Comparison of ENCODE assay signal across 26 cellular contexts in the genomic region with DNA sequence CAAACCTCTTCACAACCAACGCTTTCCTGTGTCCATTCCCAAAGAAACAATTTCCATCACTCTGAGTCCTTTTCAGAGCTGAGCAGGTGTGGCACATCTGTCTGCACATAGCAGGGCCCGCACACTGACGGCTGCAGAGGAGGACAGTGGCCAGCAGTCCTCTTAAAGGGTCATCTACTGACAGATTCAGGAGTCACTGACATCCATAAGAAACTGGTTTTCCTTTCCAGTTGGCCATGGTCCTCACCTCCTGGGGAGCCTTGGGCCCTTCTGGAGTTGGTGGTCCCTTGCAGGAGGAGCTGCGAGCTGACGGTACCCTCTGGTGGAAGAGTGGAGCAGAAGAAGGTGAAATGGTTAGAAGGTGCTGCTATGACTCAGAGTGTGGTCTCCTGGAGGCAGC.
DNase-seq lines count a peak whose midpoint lies in the region; ATAC-seq and TF ChIP-seq lines count a peak whose summit lies in the region.
"Had no signal": no experiment of that assay in that cellular context is flagged by ENCODE, and none has a peak within 500 bp of the region (broad histone marks: within the 10 kb centered on the region; RNA-seq: fewer than 3 reads in every experiment).

No MANE protein-coding gene starts in this region.

- H2BK120ac ChIP-seq in neuronal stem cell (ENCODE audit: low read depth, low read length): no peak overlapping the region

- intact Hi-C loops in activated CD8-positive, alpha-beta T cell treated with anti-CD3 and anti-CD28 coated beads for 36 hours (cut with micrococcal nuclease): no loop called here

- H3K9me3 ChIP-seq in endodermal cell (ENCODE audit: control insufficient read depth, low read length) (no peaks in the 10 kb centered on the region), neuronal stem cell (replicated peaks in 1 of 2; ENCODE audit: control insufficient read depth in 2 of 2, insufficient read depth in 1 of 2, low read depth in 1 of 2, low read length in 2 of 2) (no peaks in the 10 kb centered on the region), HAP-1 (no peaks in the 10 kb centered on the region)
- H3K9me3 ChIP-seq: Peyer's patch, SJCRH30 had no signal

- no peaks in the 10 kb centered on the region for H3K27me3 ChIP-seq in endodermal cell (ENCODE audit: control insufficient read depth, insufficient read depth, low read length, poor library complexity, severe bottlenecking)
- peaks cover 0 to 1% (median 0%) of the 10 kb centered on the region in 3 experiments for H3K27me3 ChIP-seq in neuronal stem cell (ENCODE audit: control insufficient read depth in 3 of 3, insufficient read depth in 3 of 3, low read depth in 1 of 3, low read length in 3 of 3)
- H3K27me3 ChIP-seq in HAP-1 (ENCODE audit: low read depth): no peaks in the 10 kb centered on the region
- H3K27me3 ChIP-seq: Peyer's patch had no signal

- CTCF ChIA-PET in activated CD8-positive, alpha-beta T cell treated with anti-CD3 and anti-CD28 coated beads, Interleukin-2, amount 10 ng/mL, durations not matched to agents 7 days and 5 days (lab: Charles Lee): no interaction called here
- CTCF ChIA-PET in activated CD8-positive, alpha-beta T cell treated with anti-CD3 and anti-CD28 coated beads for 36 hours (lab: Charles Lee): no interaction called here

- H4K8ac ChIP-seq in neuronal stem cell (ENCODE audit: low read depth, low read length): no peak overlapping the region

- H3K9me3 Mint-ChIP-seq in activated CD8-positive, alpha-beta T cell treated with anti-CD3 and anti-CD28 coated beads, Interleukin-2, amount 10 ng/mL, durations not matched to agents 7 days and 5 days (ENCODE audit: insufficient read depth): no peaks in the 10 kb centered on the region
- H3K9me3 Mint-ChIP-seq in activated CD8-positive, alpha-beta T cell treated with anti-CD3 and anti-CD28 coated beads for 36 hours: no peaks in the 10 kb centered on the region
- H3K9me3 Mint-ChIP-seq in endodermal cell: no peaks in the 10 kb centered on the region
- H3K9me3 Mint-ChIP-seq: CD8-positive, alpha-beta memory T cell; IgD-negative memory B cell had no signal

- H3K4ac ChIP-seq in neuronal stem cell (ENCODE audit: low read length): no peak overlapping the region

- H2BK5ac ChIP-seq in neuronal stem cell (ENCODE audit: low read length): no peak overlapping the region

- no peaks in the 10 kb centered on the region for H3K36me3 Mint-ChIP-seq in activated CD8-positive, alpha-beta T cell treated with anti-CD3 and anti-CD28 coated beads, Interleukin-2, amount 10 ng/mL, durations not matched to agents 7 days and 5 days (ENCODE audit: low read depth)
- H3K36me3 Mint-ChIP-seq in activated CD8-positive, alpha-beta T cell treated with anti-CD3 and anti-CD28 coated beads for 36 hours (ENCODE audit: low read depth): no peaks in the 10 kb centered on the region
- no peaks in the 10 kb centered on the region for H3K36me3 Mint-ChIP-seq in endodermal cell (ENCODE audit: low read depth)
- H3K36me3 Mint-ChIP-seq: CD8-positive, alpha-beta memory T cell had no signal

- H3K4me1 ChIP-seq in endodermal cell (ENCODE audit: control insufficient read depth, insufficient read depth, low read length) (peaks cover 2% of the 10 kb centered on the region), neuronal stem cell (ENCODE audit: control insufficient read depth in 2 of 2, insufficient read depth in 1 of 2, low read depth in 1 of 2, low read length in 2 of 2) (no peaks in the 10 kb centered on the region), HAP-1 (no peaks in the 10 kb centered on the region)
- H3K4me1 ChIP-seq: Peyer's patch, SJCRH30 had no signal

- no peak overlapping the region for H2BK15ac ChIP-seq in neuronal stem cell (ENCODE audit: low read length)

- H2BK12ac ChIP-seq in neuronal stem cell (ENCODE audit: low read length): no peak overlapping the region

- no peak overlapping the region for H3K23ac ChIP-seq in neuronal stem cell (ENCODE audit: low read depth, low read length, poor library complexity)

- DNase-seq in activated CD8-positive, alpha-beta T cell treated with anti-CD3 and anti-CD28 coated beads, Interleukin-2, amount 10 ng/mL, durations not matched to agents 7 days and 5 days: no peak
- no peak for DNase-seq in activated CD8-positive, alpha-beta T cell treated with anti-CD3 and anti-CD28 coated beads for 36 hours
- DNase-seq in GM20000 (ENCODE audit: low spot score) (peak; percentile 1), endodermal cell (no peak), neuronal stem cell (ENCODE audit: low spot score) (no peak), HAP-1 (ENCODE audit: low spot score in 2 of 2) (no peak)
- no peak for DNase-seq in stimulated activated CD4-positive, alpha-beta T cell treated with anti-CD3 and anti-CD28 coated beads, Interleukin-12 subunit alpha, Interleukin-12 subunit beta, amount 100 ng/mL, for 4 hours
- DNase-seq: ACHN; CD8-positive, alpha-beta memory T cell; DMS53; EL; GF-D8; H7; Karpas-422; MV-4-11; NCI-H1105 treated with DMSO at 0.1 percent for 48 hours; NCI-H2029 treated with DMSO at 0.1 percent for 48 hours; NCI-H226; NCI-H510A treated with DMSO at 0.1 percent for 48 hours; NCI-H748 treated with DMSO at 0.1 percent for 48 hours; Peyer's patch; SJCRH30 had no signal

- no peaks in the 10 kb centered on the region for H3K79me1 ChIP-seq in neuronal stem cell (ENCODE audit: low read depth, low read length)

- no peak overlapping the region for H3K18ac ChIP-seq in neuronal stem cell (ENCODE audit: low read length)

- TF ChIP-seq CTCF in activated CD8-positive, alpha-beta T cell treated with anti-CD3 and anti-CD28 coated beads for 36 hours (IDR thresholded peaks at IDR 0.05): no peak
- TF ChIP-seq CTCF in GM20000 (IDR thresholded peaks at IDR 0.05; ENCODE audit: extremely low read depth, missing control alignments): no peak
- TF ChIP-seq CTCF in endodermal cell (conservative IDR thresholded peaks at IDR 0.05): peak; percentile 39

- no peak for ATAC-seq in activated CD8-positive, alpha-beta T cell treated with anti-CD3 and anti-CD28 coated beads, Interleukin-2, amount 10 ng/mL, durations not matched to agents 7 days and 5 days
- ATAC-seq in activated CD8-positive, alpha-beta T cell treated with anti-CD3 and anti-CD28 coated beads for 36 hours: no peak
- no peak for ATAC-seq in GM19463 (IDR thresholded peaks at IDR 0.05; ENCODE audit: unreplicated experiment)

- H3K27me3 Mint-ChIP-seq in activated CD8-positive, alpha-beta T cell treated with anti-CD3 and anti-CD28 coated beads, Interleukin-2, amount 10 ng/mL, durations not matched to agents 7 days and 5 days (ENCODE audit: low read depth): no peaks in the 10 kb centered on the region
- H3K27me3 Mint-ChIP-seq in activated CD8-positive, alpha-beta T cell treated with anti-CD3 and anti-CD28 coated beads for 36 hours: peaks cover 2% of the 10 kb centered on the region
- H3K27me3 Mint-ChIP-seq in endodermal cell (ENCODE audit: insufficient read depth): no peaks in the 10 kb centered on the region
- H3K27me3 Mint-ChIP-seq: IgD-negative memory B cell had no signal

- no peak overlapping the region for H4K91ac ChIP-seq in neuronal stem cell (ENCODE audit: low read depth, low read length, poor library complexity)

- no peak overlapping the region for H3K14ac ChIP-seq in neuronal stem cell (ENCODE audit: low read length)

- in situ Hi-C loops in HAP-1 (cut with MboI; ENCODE audit: low sequenced_read_pairs): no loop called here

- 75 to 82% methylated on average over 3 to 5 of the region's 5 CpGs for WGBS in endodermal cell (ENCODE audit: insufficient coverage in 1 of 2, insufficient read length in 1 of 2), 2 experiments
- WGBS in neuronal stem cell (ENCODE audit: extremely low coverage in 2 of 2, insufficient read length in 2 of 2, insufficient replicate concordance in 1 of 2), 2 donors: no CpG with 5 or more reads among the region's 5 CpGs

- H2AK5ac ChIP-seq in neuronal stem cell (ENCODE audit: low read depth, low read length): no peak overlapping the region

- POLR2A ChIA-PET in activated CD8-positive, alpha-beta T cell treated with anti-CD3 and anti-CD28 coated beads, Interleukin-2, amount 10 ng/mL, durations not matched to agents 7 days and 5 days (lab: Charles Lee): no interaction called here
- POLR2A ChIA-PET in activated CD8-positive, alpha-beta T cell treated with anti-CD3 and anti-CD28 coated beads for 36 hours (lab: Charles Lee): no interaction called here

- no peaks in the 10 kb centered on the region for H3K36me3 ChIP-seq in endodermal cell (ENCODE audit: control insufficient read depth, insufficient read depth, low read length)
- no peaks in the 10 kb centered on the region for H3K36me3 ChIP-seq in neuronal stem cell (replicated peaks in 1 of 2; ENCODE audit: control insufficient read depth in 2 of 2, insufficient read depth in 2 of 2, low read length in 2 of 2)
- no peaks in the 10 kb centered on the region for H3K36me3 ChIP-seq in HAP-1 (replicated peaks)
- H3K36me3 ChIP-seq: Peyer's patch, SJCRH30 had no signal

- peaks cover 15% of the 10 kb centered on the region for H3K4me1 Mint-ChIP-seq in activated CD8-positive, alpha-beta T cell treated with anti-CD3 and anti-CD28 coated beads, Interleukin-2, amount 10 ng/mL, durations not matched to agents 7 days and 5 days (ENCODE audit: low read depth)
- H3K4me1 Mint-ChIP-seq in activated CD8-positive, alpha-beta T cell treated with anti-CD3 and anti-CD28 coated beads for 36 hours (ENCODE audit: low read depth): peaks cover 3% of the 10 kb centered on the region
- peaks cover 10% of the 10 kb centered on the region for H3K4me1 Mint-ChIP-seq in endodermal cell
- H3K4me1 Mint-ChIP-seq: CD8-positive, alpha-beta memory T cell; IgD-negative memory B cell had no signal

- H3K9ac ChIP-seq in endodermal cell (ENCODE audit: extremely low read depth, low read length, poor library complexity, severe bottlenecking) (no peak overlapping the region), neuronal stem cell (ENCODE audit: low read depth, low read length, poor library complexity) (peak overlapping the region; percentile 15)

- no peak overlapping the region for H3K4me2 ChIP-seq in neuronal stem cell (ENCODE audit: insufficient read depth, low read length, poor library complexity, severe bottlenecking)

- H3K4me3 ChIP-seq in endodermal cell (ENCODE audit: low read length) (no peak overlapping the region), neuronal stem cell (ENCODE audit: low read length in 2 of 2) (no peak overlapping the region), HAP-1 (no peak overlapping the region)
- H3K4me3 ChIP-seq: Peyer's patch, SJCRH30 had no signal

- H2AFZ ChIP-seq in neuronal stem cell (ENCODE audit: low read length): no peak overlapping the region

- peak overlapping the region; percentile 18 for H3K27ac Mint-ChIP-seq in activated CD8-positive, alpha-beta T cell treated with anti-CD3 and anti-CD28 coated beads, Interleukin-2, amount 10 ng/mL, durations not matched to agents 7 days and 5 days
- no peak overlapping the region for H3K27ac Mint-ChIP-seq in activated CD8-positive, alpha-beta T cell treated with anti-CD3 and anti-CD28 coated beads for 36 hours
- no peak overlapping the region for H3K27ac Mint-ChIP-seq in endodermal cell
- H3K27ac Mint-ChIP-seq: CD8-positive, alpha-beta memory T cell; IgD-negative memory B cell had no signal

- H3K4me3 Mint-ChIP-seq in activated CD8-positive, alpha-beta T cell treated with anti-CD3 and anti-CD28 coated beads, Interleukin-2, amount 10 ng/mL, durations not matched to agents 7 days and 5 days: no peak overlapping the region
- no peak overlapping the region for H3K4me3 Mint-ChIP-seq in activated CD8-positive, alpha-beta T cell treated with anti-CD3 and anti-CD28 coated beads for 36 hours
- no peak overlapping the region for H3K4me3 Mint-ChIP-seq in endodermal cell
- H3K4me3 Mint-ChIP-seq: CD8-positive, alpha-beta memory T cell; IgD-negative memory B cell had no signal

- H3K27ac ChIP-seq in endodermal cell (ENCODE audit: low read depth, low read length): no peak overlapping the region
- no peak overlapping the region for H3K27ac ChIP-seq in neuronal stem cell (replicated peaks; ENCODE audit: low read length)
- H3K27ac ChIP-seq: 22Rv1, C4-2B, Peyer's patch, SJCRH30 had no signal
